2 cellular contexts compared by ENCODE assay signal in genomic region chr16:361341-361871, GRCh38.
TF ChIP-seq lines count a peak whose summit lies in the region.

No MANE protein-coding gene starts in this region.

TF ChIP-seq in IMR-90, 13 proteins besides CTCF, POLR2A, EP300 and RAD21:
- TF ChIP-seq BHLHE40 (IDR thresholded peaks at IDR 0.05; ENCODE audit: low read depth, low read length): no peak

TF ChIP-seq in WTC11, 78 proteins besides CTCF, POLR2A, EP300 and RAD21:
- TF ChIP-seq NR3C1 (CRISPR knock-in tag; conservative IDR thresholded peaks at IDR 0.05; ENCODE audit: low read depth) (no peak), ZNF121 (CRISPR knock-in tag; IDR thresholded peaks at IDR 0.05) (no peak), GTF2I (CRISPR knock-in tag; conservative IDR thresholded peaks at IDR 0.05) (no peak), ZNF396 (CRISPR knock-in tag; IDR thresholded peaks at IDR 0.05; ENCODE audit: borderline replicate concordance) (no peak), CBFB (CRISPR knock-in tag; IDR thresholded peaks at IDR 0.05; ENCODE audit: low read depth) (no peak), ZNF281 (CRISPR knock-in tag; IDR thresholded peaks at IDR 0.05) (no peak), ATF6 (CRISPR knock-in tag; IDR thresholded peaks at IDR 0.05) (no peak), MYBL2 (CRISPR knock-in tag; IDR thresholded peaks at IDR 0.05) (no peak), ZNF671 (CRISPR knock-in tag; IDR thresholded peaks at IDR 0.05) (no peak), FOXK1 (CRISPR knock-in tag; IDR thresholded peaks at IDR 0.05) (no peak), CREB1 (CRISPR knock-in tag; IDR thresholded peaks at IDR 0.05) (no peak), ZNF219 (CRISPR knock-in tag; IDR thresholded peaks at IDR 0.05; ENCODE audit: borderline replicate concordance) (no peak), ESRRA (CRISPR knock-in tag; IDR thresholded peaks at IDR 0.05; ENCODE audit: borderline replicate concordance) (no peak), JUN (CRISPR knock-in tag; IDR thresholded peaks at IDR 0.05) (no peak), JAZF1 (CRISPR knock-in tag; IDR thresholded peaks at IDR 0.05) (no peak), ZNF263 (CRISPR knock-in tag; IDR thresholded peaks at IDR 0.05; ENCODE audit: low read depth) (no peak)
- TF ChIP-seq, protein P1, sequence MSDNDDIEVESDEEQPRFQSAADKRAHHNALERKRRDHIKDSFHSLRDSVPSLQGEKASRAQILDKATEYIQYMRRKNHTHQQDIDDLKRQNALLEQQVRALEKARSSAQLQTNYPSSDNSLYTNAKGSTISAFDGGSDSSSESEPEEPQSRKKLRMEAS (CRISPR knock-in tag; IDR thresholded peaks at IDR 0.05): no peak
- TF ChIP-seq, protein P2, sequence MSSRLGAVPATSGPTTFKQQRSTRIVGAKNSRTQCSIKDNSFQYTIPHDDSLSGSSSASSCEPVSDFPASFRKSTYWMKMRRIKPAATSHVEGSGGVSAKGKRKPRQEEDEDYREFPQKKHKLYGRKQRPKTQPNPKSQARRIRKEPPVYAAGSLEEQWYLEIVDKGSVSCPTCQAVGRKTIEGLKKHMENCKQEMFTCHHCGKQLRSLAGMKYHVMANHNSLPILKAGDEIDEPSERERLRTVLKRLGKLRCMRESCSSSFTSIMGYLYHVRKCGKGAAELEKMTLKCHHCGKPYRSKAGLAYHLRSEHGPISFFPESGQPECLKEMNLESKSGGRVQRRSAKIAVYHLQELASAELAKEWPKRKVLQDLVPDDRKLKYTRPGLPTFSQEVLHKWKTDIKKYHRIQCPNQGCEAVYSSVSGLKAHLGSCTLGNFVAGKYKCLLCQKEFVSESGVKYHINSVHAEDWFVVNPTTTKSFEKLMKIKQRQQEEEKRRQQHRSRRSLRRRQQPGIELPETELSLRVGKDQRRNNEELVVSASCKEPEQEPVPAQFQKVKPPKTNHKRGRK (CRISPR knock-in tag; IDR thresholded peaks at IDR 0.05; ENCODE audit: borderline replicate concordance): no peak
- TF ChIP-seq, protein P3, sequence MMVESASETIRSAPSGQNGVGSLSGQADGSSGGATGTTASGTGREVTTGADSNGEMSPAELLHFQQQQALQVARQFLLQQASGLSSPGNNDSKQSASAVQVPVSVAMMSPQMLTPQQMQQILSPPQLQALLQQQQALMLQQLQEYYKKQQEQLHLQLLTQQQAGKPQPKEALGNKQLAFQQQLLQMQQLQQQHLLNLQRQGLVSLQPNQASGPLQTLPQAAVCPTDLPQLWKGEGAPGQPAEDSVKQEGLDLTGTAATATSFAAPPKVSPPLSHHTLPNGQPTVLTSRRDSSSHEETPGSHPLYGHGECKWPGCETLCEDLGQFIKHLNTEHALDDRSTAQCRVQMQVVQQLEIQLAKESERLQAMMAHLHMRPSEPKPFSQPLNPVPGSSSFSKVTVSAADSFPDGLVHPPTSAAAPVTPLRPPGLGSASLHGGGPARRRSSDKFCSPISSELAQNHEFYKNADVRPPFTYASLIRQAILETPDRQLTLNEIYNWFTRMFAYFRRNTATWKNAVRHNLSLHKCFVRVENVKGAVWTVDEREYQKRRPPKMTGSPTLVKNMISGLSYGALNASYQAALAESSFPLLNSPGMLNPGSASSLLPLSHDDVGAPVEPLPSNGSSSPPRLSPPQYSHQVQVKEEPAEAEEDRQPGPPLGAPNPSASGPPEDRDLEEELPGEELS (CRISPR knock-in tag; IDR thresholded peaks at IDR 0.05): no peak
- TF ChIP-seq, protein P4, sequence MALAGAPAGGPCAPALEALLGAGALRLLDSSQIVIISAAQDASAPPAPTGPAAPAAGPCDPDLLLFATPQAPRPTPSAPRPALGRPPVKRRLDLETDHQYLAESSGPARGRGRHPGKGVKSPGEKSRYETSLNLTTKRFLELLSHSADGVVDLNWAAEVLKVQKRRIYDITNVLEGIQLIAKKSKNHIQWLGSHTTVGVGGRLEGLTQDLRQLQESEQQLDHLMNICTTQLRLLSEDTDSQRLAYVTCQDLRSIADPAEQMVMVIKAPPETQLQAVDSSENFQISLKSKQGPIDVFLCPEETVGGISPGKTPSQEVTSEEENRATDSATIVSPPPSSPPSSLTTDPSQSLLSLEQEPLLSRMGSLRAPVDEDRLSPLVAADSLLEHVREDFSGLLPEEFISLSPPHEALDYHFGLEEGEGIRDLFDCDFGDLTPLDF (CRISPR knock-in tag; IDR thresholded peaks at IDR 0.05): no peak
